ENCODE assay signal across 9 cellular contexts in the genomic region with DNA sequence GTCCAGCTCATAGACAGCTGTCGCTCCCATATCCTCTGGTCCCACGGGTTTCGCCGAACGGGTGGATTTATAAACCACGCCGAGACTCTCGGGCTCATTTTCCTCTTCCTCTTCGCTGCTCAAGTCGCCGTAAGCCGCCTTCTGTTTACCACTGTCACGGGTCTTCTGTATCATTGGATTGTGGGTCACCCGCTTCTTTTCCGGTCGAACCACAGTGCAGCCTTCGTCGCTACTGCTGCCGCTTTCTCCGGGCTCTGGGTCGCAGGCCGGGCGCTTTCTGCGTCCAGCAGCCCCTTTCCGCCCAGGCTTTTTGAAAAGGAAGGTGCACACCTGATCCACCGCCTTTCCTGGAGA. TPM values are rescaled to one million over a fixed set of nuclear protein-coding genes. Genes with fewer than 3 reads are reported as not detected.
DNase-seq lines count a peak whose midpoint lies in the region; ATAC-seq, FAIRE-seq and TF ChIP-seq lines count a peak whose summit lies in the region.
"Had no signal": no experiment of that assay in that cellular context is flagged by ENCODE, and none has a peak within 500 bp of the region (broad histone marks: within the 10 kb centered on the region; RNA-seq: fewer than 3 reads in every experiment).

No MANE protein-coding gene starts in this region.

- no peak for FAIRE-seq in K562 (lab: Jason Lieb, UNC)

- no peak for TF ChIP-seq CTCF in Caco-2 (IDR thresholded peaks at IDR 0.05; ENCODE audit: insufficient read depth in 1 of 2, low read depth in 1 of 2, low read length in 1 of 2, severe bottlenecking in 1 of 2, unreplicated experiment in 1 of 2)
- no peak for TF ChIP-seq CTCF in K562 (IDR thresholded peaks at IDR 0.05 in 2 of 3, conservative IDR thresholded peaks at IDR 0.05 in 1 of 3; ENCODE audit: insufficient read depth in 2 of 3, low read depth in 1 of 3, low read length in 3 of 3)
- TF ChIP-seq CTCF in testis (IDR thresholded peaks at IDR 0.05): no peak

- peaks cover 10% of the 10 kb centered on the region for H3K36me3 Mint-ChIP-seq in Caco-2 (ENCODE audit: insufficient read depth, unreplicated experiment)

- no peak overlapping the region for H3K27ac ChIP-seq in HUES6 (ENCODE audit: low read depth, low read length)
- H3K27ac ChIP-seq in K562 (ENCODE audit: extremely low read depth, low read depth, low read length): peak overlapping the region; percentile 99
- H3K27ac ChIP-seq in layer of hippocampus (ENCODE audit: low read depth, low read length): peak overlapping the region; percentile 84
- H3K27ac ChIP-seq in testis: peak overlapping the region; percentile 86 to 87

- H3K4me2 ChIP-seq in K562 (ENCODE audit: insufficient read depth, low read length): peak overlapping the region; percentile 97

- no peaks in the 10 kb centered on the region for H3K4me1 Mint-ChIP-seq in Caco-2 (ENCODE audit: low read depth, unreplicated experiment)

- H3K79me2 ChIP-seq in K562 (ENCODE audit: control insufficient read depth, insufficient read depth, low read length): peaks cover 64% of the 10 kb centered on the region

- ATAC-seq in GM21447 (IDR thresholded peaks at IDR 0.05; ENCODE audit: unreplicated experiment) (peak; percentile 44), K562 (peak; percentile 42)

- TSS peak; percentile 88 for BruUV-seq in Caco-2 (replicated peaks; lab: Mats Ljungman, UMichigan)
- TSS peak; percentile 83 for BruUV-seq in K562 (replicated peaks; lab: Mats Ljungman, UMichigan)

- peak overlapping the region; percentile 95 for H3K4me3 Mint-ChIP-seq in Caco-2 (ENCODE audit: unreplicated experiment)

- H3K36me3 ChIP-seq in Caco-2 (ENCODE audit: control insufficient read depth, insufficient read depth, low read length) (no peaks in the 10 kb centered on the region), HUES6 (ENCODE audit: control insufficient read depth, insufficient read depth, low read length) (peaks cover 8% of the 10 kb centered on the region; the same call in 1 of the 2 replicates), K562 (ENCODE audit: control insufficient read depth, insufficient read depth, low read length) (peaks cover 31% of the 10 kb centered on the region; the same call in 2 of the 3 replicates), testis (ENCODE audit: low read depth, missing control alignments) (no peaks in the 10 kb centered on the region)

- TF ChIP-seq RAD21 in K562 (CRISPR knock-in tag; conservative IDR thresholded peaks at IDR 0.05 in 1 of 2, IDR thresholded peaks at IDR 0.05 in 1 of 2): no peak

- H4K20me1 ChIP-seq in K562 (replicated peaks; ENCODE audit: control insufficient read depth, insufficient read depth, low read length): no peaks in the 10 kb centered on the region; the same call in 1 of the 2 replicates

- POLR2A ChIA-PET in Caco-2 (lab: Charles Lee): interaction anchor here (2.0 to 2.9 kb wide), 2 partner anchors 18 to 80 kb away, joined by 11 to 14 read pairs; partner anchors contain the start of genes RPL39 and UPF3B
- POLR2A ChIA-PET in K562 (lab: Yijun Ruan, JAX): interaction anchor here (0.5 to 4.1 kb wide), 10 partner anchors 7 to 178 kb away, joined by 3 to 30 read pairs (median 6); partner anchors contain the start of genes RPL39, SEPTIN6 and UPF3B

- peak overlapping the region; percentile 96 for H3K27ac Mint-ChIP-seq in Caco-2 (ENCODE audit: unreplicated experiment)

- intact Hi-C loops in Caco-2 (cut with micrococcal nuclease; ENCODE audit: unreplicated experiment) (no loop called here), K562 (cut with micrococcal nuclease) (loop anchor here (2.0 kb wide), 1 partner anchor 18 kb away; the partner anchor contains the start of gene UPF3B), testis (cut with DNase I; ENCODE audit: low total_unique reads) (no loop called here)

- no peaks in the 10 kb centered on the region for H3K9me1 ChIP-seq in K562 (ENCODE audit: control insufficient read depth, insufficient read depth, low read length)

- H3K9ac ChIP-seq in HUES6 (ENCODE audit: low read length) (peak overlapping the region; percentile 85), K562 (ENCODE audit: insufficient read depth in 1 of 2, low read depth in 2 of 2, low read length in 2 of 2) (peak overlapping the region; percentile 95 to 100)

- H3K4me3 ChIP-seq in Caco-2 (ENCODE audit: low read depth, low read length) (peak overlapping the region; percentile 74), HUES6 (ENCODE audit: low read depth, low read length) (peak overlapping the region; percentile 69), K562 (peak overlapping the region; percentile 94), testis (peak overlapping the region; percentile 60 to 83)

- H2AFZ ChIP-seq in K562 (ENCODE audit: low read depth, low read length): peak overlapping the region; percentile 89

- H3K9me3 ChIP-seq in Caco-2 (no peaks in the 10 kb centered on the region), HUES6 (ENCODE audit: control insufficient read depth, insufficient read depth, low read depth, low read length) (peaks cover 3% of the 10 kb centered on the region; the same call in 1 of the 2 replicates), K562 (replicated peaks; ENCODE audit: control insufficient read depth, insufficient read depth, low read depth, low read length) (no peaks in the 10 kb centered on the region), testis (no peaks in the 10 kb centered on the region)

- in situ Hi-C loops in K562 (cut with MboI): loop anchor here (10.0 kb wide), 1 partner anchor 356 kb away; no protein-coding TSS in a partner anchor

- no peak for TF ChIP-seq EP300 in K562 (IDR thresholded peaks at IDR 0.05; ENCODE audit: low read length)

- TF ChIP-seq POLR2A in K562 (conservative IDR thresholded peaks at IDR 0.05): no peak
- no peak for TF ChIP-seq POLR2A in testis (IDR thresholded peaks at IDR 0.05)

- no peaks in the 10 kb centered on the region for H3K9me3 Mint-ChIP-seq in Caco-2 (ENCODE audit: unreplicated experiment)

- H3K27me3 Mint-ChIP-seq in Caco-2 (ENCODE audit: insufficient read depth, unreplicated experiment): no peaks in the 10 kb centered on the region

- CTCF ChIA-PET in Caco-2 (lab: Charles Lee) (interaction anchor here (0.6 to 2.1 kb wide), 3 partner anchors 16 to 334 kb away, joined by 3 to 6 read pairs (median 3); partner anchors contain the start of gene SOWAHD), K562 (lab: Yijun Ruan, JAX; ENCODE audit: low intra/inter-chr PET ratio) (no interaction called here)

- H3K4me1 ChIP-seq in Caco-2 (no peaks in the 10 kb centered on the region), HUES6 (ENCODE audit: control insufficient read depth, insufficient read depth, low read length) (no peaks in the 10 kb centered on the region), K562 (replicated peaks in 1 of 2; ENCODE audit: control insufficient read depth in 2 of 2, insufficient read depth in 2 of 2, low read length in 2 of 2) (peaks cover 0 to 6% of the 10 kb centered on the region in 2 experiments; a peak in 2 of 5 replicates), testis (no peaks in the 10 kb centered on the region)

- H3K27me3 ChIP-seq in Caco-2 (replicated peaks; ENCODE audit: control insufficient read depth, insufficient read depth, low read length): no peaks in the 10 kb centered on the region
- H3K27me3 ChIP-seq in HUES6 (ENCODE audit: control insufficient read depth, insufficient read depth, low read length): no peaks in the 10 kb centered on the region
- H3K27me3 ChIP-seq in K562 (ENCODE audit: control insufficient read depth in 2 of 2, insufficient read depth in 2 of 2, low read length in 2 of 2): no peaks in the 10 kb centered on the region
- H3K27me3 ChIP-seq in layer of hippocampus (ENCODE audit: control insufficient read depth, insufficient read depth, low read length): no peaks in the 10 kb centered on the region
- H3K27me3 ChIP-seq in testis: no peaks in the 10 kb centered on the region

- WGBS in K562 (ENCODE audit: insufficient coverage, low coverage, missing lambda C conversion rate): 0% methylated on average over 12 of the region's 26 CpGs
- WGBS in testis, 2 donors: 1% methylated on average over 10 of the region's 26 CpGs; no CpG with 5 or more reads in 1 of the 2 donors

- no peak for DNase-seq in Caco-2
- peak in 1 of 4 experiments; percentile 26 for DNase-seq in K562 (ENCODE audit: extremely low read depth in 1 of 4, low spot score in 3 of 4)
- no peak for DNase-seq in testis
- DNase-seq in stimulated activated CD4-positive, alpha-beta T cell treated with anti-CD3 and anti-CD28 coated beads, Interleukin-4, amount 100 ng/mL, for 1 hour: no peak
- no peak for DNase-seq in AG20443 (ENCODE audit: low spot score)

RNA-seq across cellular contexts. Expression of gene RNF113A, which starts 0.3 kb away (rescaled TPM):
- 12.7 and 13.3 TPM in 2 replicates for total RNA-seq in Caco-2 (2022)
- total RNA-seq in K562 (2011; cell fraction: chromatin; rRNA removed; ENCODE audit: low replicate concordance): 11.5 and 17.2 TPM in 2 replicates
- 15.0 and 17.9 TPM in 2 replicates for total RNA-seq in K562 (2011; cell fraction: nucleolus; rRNA removed)
- total RNA-seq in K562 (2011; cell fraction: nucleoplasm; rRNA removed): 14.0 and 14.8 TPM in 2 replicates
- total RNA-seq in K562 (2014; rRNA removed): 31.2 and 31.9 TPM in 2 replicates
- 17.9 and 22.4 TPM in 2 replicates for total RNA-seq in K562 (2014; rRNA removed; fragmentation: Illumina TruSeq; extraction: Trizol)
- 26.4 and 28.1 TPM in 2 replicates for total RNA-seq in K562 (2015; rRNA removed; fragmentation: Illumina TruSeq; extraction: Trizol)
- total RNA-seq in K562 (2021): 26.3 and 28.5 TPM in 2 replicates
- polyA plus RNA-seq in K562 (2011; rRNA removed): 21.2 and 25.6 TPM in 2 replicates
- polyA plus RNA-seq in K562 (2011; cell fraction: cytosol; rRNA removed): 21.0 and 23.4 TPM in 2 replicates
- 22.4 and 31.4 TPM in 2 replicates for polyA plus RNA-seq in K562 (2011; cell fraction: nucleus; rRNA removed)
- 27.0 and 41.1 TPM in 2 replicates for polyA plus RNA-seq in K562 (2012)
- polyA plus RNA-seq in K562 (2014; fragmentation: Illumina TruSeq; extraction: Trizol): 27.8 and 32.8 TPM in 2 replicates
- 10 to 100 TPM; 23.9 to 29.4 TPM for polyA plus RNA-seq in K562 (2014; fragmentation: Nextera tagmentation; extraction: Ambion mirVana)
- 38.4 and 39.5 TPM in 2 replicates for polyA plus RNA-seq in K562 (2014; rRNA removed)
- 11.4 and 14.6 TPM in 2 replicates for polyA minus RNA-seq in K562 (2011; rRNA and poly(A)+ RNA removed)
- polyA minus RNA-seq in K562 (2011; cell fraction: cytosol; rRNA and poly(A)+ RNA removed): 9.5 and 11.5 TPM in 2 replicates
- polyA minus RNA-seq in K562 (2011; cell fraction: nucleus; rRNA and poly(A)+ RNA removed): 3.6 and 10.3 TPM in 2 replicates
- 10 to 100 TPM in 1 of 2 donors, 1 to 10 TPM in 1; 8.8 to 12.7 TPM for total RNA-seq in testis
- 7.8 TPM for polyA plus RNA-seq in testis (ENCODE audit: insufficient read depth, low read depth, low replicate concordance)

RNA-seq across cellular contexts. Expression of gene NDUFA1, which starts 0.4 kb away (rescaled TPM):
- total RNA-seq in Caco-2 (2022) (82.6 and 83.6 TPM in 2 replicates), K562 (2014; rRNA removed) (160 and 218 TPM in 2 replicates), K562 (2014; rRNA removed; fragmentation: Illumina TruSeq; extraction: Trizol) (402 and 409 TPM in 2 replicates), K562 (2015; rRNA removed; fragmentation: Illumina TruSeq; extraction: Trizol) (378 and 383 TPM in 2 replicates), K562 (2021) (169 and 177 TPM in 2 replicates), testis (10 to 100 TPM; 36.6 to 41.0 TPM)
- 25.7 and 39.2 TPM in 2 replicates for total RNA-seq in K562 (2011; cell fraction: chromatin; rRNA removed; ENCODE audit: low replicate concordance)
- total RNA-seq in K562 (2011; cell fraction: nucleolus; rRNA removed): 32.1 and 33.7 TPM in 2 replicates
- total RNA-seq in K562 (2011; cell fraction: nucleoplasm; rRNA removed): 56.5 and 62.8 TPM in 2 replicates
- polyA plus RNA-seq in K562 (2011; rRNA removed) (336 and 418 TPM in 2 replicates), K562 (2014; fragmentation: Illumina TruSeq; extraction: Trizol) (162 and 191 TPM in 2 replicates), K562 (2014; fragmentation: Nextera tagmentation; extraction: Ambion mirVana) (1,000 to 10,000 TPM; 1,140 to 1,285 TPM), K562 (2014; rRNA removed) (308 and 430 TPM in 2 replicates), testis (ENCODE audit: insufficient read depth, low read depth, low replicate concordance) (74.8 TPM)
- 39.5 and 169 TPM in 2 replicates for polyA plus RNA-seq in K562 (2011; cell fraction: cytosol; rRNA removed)
- 44.8 and 122 TPM in 2 replicates for polyA plus RNA-seq in K562 (2011; cell fraction: nucleus; rRNA removed)
- polyA plus RNA-seq in K562 (2012): 155 and 439 TPM in 2 replicates
- polyA minus RNA-seq in K562 (2011; rRNA and poly(A)+ RNA removed): 149 and 153 TPM in 2 replicates
- polyA minus RNA-seq in K562 (2011; cell fraction: cytosol; rRNA and poly(A)+ RNA removed): 54.1 and 64.7 TPM in 2 replicates
- polyA minus RNA-seq in K562 (2011; cell fraction: nucleus; rRNA and poly(A)+ RNA removed): 8.3 and 22.9 TPM in 2 replicates

RNA-seq across cellular contexts. Expression of gene UPF3B, which starts 18.5 kb away (rescaled TPM):
- total RNA-seq in Caco-2 (2022) (18.4 and 19.0 TPM in 2 replicates), K562 (2014; rRNA removed) (17.5 and 17.6 TPM in 2 replicates), K562 (2014; rRNA removed; fragmentation: Illumina TruSeq; extraction: Trizol) (32.3 and 38.1 TPM in 2 replicates), K562 (2015; rRNA removed; fragmentation: Illumina TruSeq; extraction: Trizol) (28.3 and 32.3 TPM in 2 replicates), K562 (2021) (17.9 and 19.7 TPM in 2 replicates), testis (10 to 100 TPM in 1 of 2 donors, 1 to 10 TPM in 1; 7.4 to 12.7 TPM)
- total RNA-seq in K562 (2011; cell fraction: chromatin; rRNA removed; ENCODE audit: low replicate concordance): 5.5 and 22.5 TPM in 2 replicates
- total RNA-seq in K562 (2011; cell fraction: nucleolus; rRNA removed): 4.9 and 5.3 TPM in 2 replicates
- total RNA-seq in K562 (2011; cell fraction: nucleoplasm; rRNA removed): 7.7 and 8.8 TPM in 2 replicates
- polyA plus RNA-seq in K562 (2011; rRNA removed) (23.1 and 31.8 TPM in 2 replicates), K562 (2014; fragmentation: Illumina TruSeq; extraction: Trizol) (44.0 and 57.0 TPM in 2 replicates), K562 (2014; fragmentation: Nextera tagmentation; extraction: Ambion mirVana) (10 to 100 TPM; 24.1 to 37.5 TPM), K562 (2014; rRNA removed) (37.9 and 40.8 TPM in 2 replicates), testis (ENCODE audit: insufficient read depth, low read depth, low replicate concordance) (6.9 TPM)
- 3.5 and 7.9 TPM in 2 replicates for polyA plus RNA-seq in K562 (2011; cell fraction: cytosol; rRNA removed)
- 8.2 and 13.0 TPM in 2 replicates for polyA plus RNA-seq in K562 (2011; cell fraction: nucleus; rRNA removed)
- 25.6 and 37.7 TPM in 2 replicates for polyA plus RNA-seq in K562 (2012)
- polyA minus RNA-seq in K562 (2011; rRNA and poly(A)+ RNA removed): 18.5 and 21.4 TPM in 2 replicates
- 6.7 and 6.8 TPM in 2 replicates for polyA minus RNA-seq in K562 (2011; cell fraction: cytosol; rRNA and poly(A)+ RNA removed)
- 4.4 and 8.8 TPM in 2 replicates for polyA minus RNA-seq in K562 (2011; cell fraction: nucleus; rRNA and poly(A)+ RNA removed)

RNA-seq across cellular contexts. Expression of gene AKAP14, which starts 24.5 kb away (rescaled TPM):
- total RNA-seq in Caco-2 (2022) (not detected in 2 replicates), K562 (2014; rRNA removed) (not detected in 2 replicates), K562 (2014; rRNA removed; fragmentation: Illumina TruSeq; extraction: Trizol) (0.48 TPM in 1 of 2 replicates, not detected in the other), K562 (2015; rRNA removed; fragmentation: Illumina TruSeq; extraction: Trizol) (not detected in 2 replicates), K562 (2021) (not detected in 2 replicates), testis (10 to 100 TPM; 24.0 to 50.3 TPM)
- not detected in 2 replicates for total RNA-seq in K562 (2011; cell fraction: chromatin; rRNA removed; ENCODE audit: low replicate concordance)
- total RNA-seq in K562 (2011; cell fraction: nucleolus; rRNA removed): not detected in 2 replicates
- total RNA-seq in K562 (2011; cell fraction: nucleoplasm; rRNA removed): 1.6 TPM in 1 of 2 replicates, not detected in the other
- polyA plus RNA-seq in K562 (2011; rRNA removed) (not detected in 2 replicates), K562 (2014; fragmentation: Illumina TruSeq; extraction: Trizol) (not detected in 2 replicates), K562 (2014; fragmentation: Nextera tagmentation; extraction: Ambion mirVana) (not detected), K562 (2014; rRNA removed) (not detected in 2 replicates), testis (ENCODE audit: insufficient read depth, low read depth, low replicate concordance) (63.8 TPM)
- not detected in 2 replicates for polyA plus RNA-seq in K562 (2011; cell fraction: cytosol; rRNA removed)
- polyA plus RNA-seq in K562 (2011; cell fraction: nucleus; rRNA removed): not detected in 2 replicates
- not detected in 2 replicates for polyA plus RNA-seq in K562 (2012)
- polyA minus RNA-seq in K562 (2011; rRNA and poly(A)+ RNA removed): not detected in 2 replicates
- polyA minus RNA-seq in K562 (2011; cell fraction: cytosol; rRNA and poly(A)+ RNA removed): not detected in 2 replicates
- not detected in 2 replicates for polyA minus RNA-seq in K562 (2011; cell fraction: nucleus; rRNA and poly(A)+ RNA removed)
- total RNA-seq: T-helper 1 cell treated with Interleukin-12 subunit alpha and Interleukin-12 subunit beta and Interleukin-4 antibody, amounts not matched to agents 30 ng/mL and 1 ng/mL, for 36 hours had no signal
